25 cellular contexts compared by ENCODE assay signal in genomic region chr13:113602291-113602970, GRCh38. TPM values are rescaled to one million over a fixed set of nuclear protein-coding genes. Genes with fewer than 3 reads are reported as not detected.
"Had no signal": no experiment of that assay in that cellular context is flagged by ENCODE, and none has a peak within 500 bp of the region (broad histone marks: within the 10 kb centered on the region; RNA-seq: fewer than 3 reads in every experiment).

No MANE protein-coding gene starts in this region.

- H3K27ac Mint-ChIP-seq: activated naive CD8-positive, alpha-beta T cell; dendritic cell treated with granulocyte-macrophage colony-stimulating factor and Interleukin-4, amounts not matched to agents 40 ng/mL and 50 ng/mL, for 4 days had no signal

- H3K27me3 Mint-ChIP-seq: activated naive CD8-positive, alpha-beta T cell; brain; dendritic cell treated with granulocyte-macrophage colony-stimulating factor and Interleukin-4, amounts not matched to agents 40 ng/mL and 50 ng/mL, for 4 days; naive thymus-derived CD8-positive, alpha-beta T cell; progenitor cell of endocrine pancreas; T-cell had no signal

- H3K4me3 ChIP-seq: heart left ventricle, stomach, testis, upper lobe of left lung had no signal

- DNase-seq: activated CD4-positive, alpha-beta T cell treated with anti-CD3 and anti-CD28 coated beads for 1 hour; activated CD4-positive, alpha-beta T cell treated with anti-CD3 and anti-CD28 coated beads, Interleukin-2, amount 50 U/mL, for 4 hours; activated T-cell treated with anti-CD3 and anti-CD28 coated beads for 4 hours; amygdala; cerebellar nuclear complex; effector memory CD4-positive, alpha-beta T cell; left cardiac atrium; mammary epithelial cell; occipital lobe; small intestine; stomach; T-cell; T1000; testis had no signal

- H3K9me3 ChIP-seq: heart left ventricle, stomach, testis, upper lobe of left lung had no signal

- H3K4me3 Mint-ChIP-seq: activated naive CD8-positive, alpha-beta T cell; brain; dendritic cell treated with granulocyte-macrophage colony-stimulating factor and Interleukin-4, amounts not matched to agents 40 ng/mL and 50 ng/mL, for 4 days; naive thymus-derived CD8-positive, alpha-beta T cell; T-cell had no signal

- ATAC-seq: heart left ventricle; left cardiac atrium; naive thymus-derived CD8-positive, alpha-beta T cell; T-cell had no signal

- H3K27me3 ChIP-seq: heart left ventricle, stomach, testis, upper lobe of left lung had no signal

- H3K27ac ChIP-seq: heart left ventricle, stomach, testis, upper lobe of left lung had no signal

- H3K9me3 Mint-ChIP-seq: T-cell had no signal

RNA-seq across cellular contexts. Expression of gene ATP4B, which starts 55.6 kb away (rescaled TPM):
- total RNA-seq: epithelial cell of proximal tubule; frontal cortex; heart left ventricle; left cardiac atrium; mammary epithelial cell; mucosa of gallbladder; naive thymus-derived CD8-positive, alpha-beta T cell; occipital lobe; progenitor cell of endocrine pancreas; right cardiac atrium; T-cell; testis; upper lobe of left lung had no signal
- polyA plus RNA-seq: heart left ventricle; mammary epithelial cell; naive thymus-derived CD8-positive, alpha-beta T cell; right cardiac atrium had no signal
